Comparison of ENCODE assay signal across 8 cellular contexts in the genomic region with DNA sequence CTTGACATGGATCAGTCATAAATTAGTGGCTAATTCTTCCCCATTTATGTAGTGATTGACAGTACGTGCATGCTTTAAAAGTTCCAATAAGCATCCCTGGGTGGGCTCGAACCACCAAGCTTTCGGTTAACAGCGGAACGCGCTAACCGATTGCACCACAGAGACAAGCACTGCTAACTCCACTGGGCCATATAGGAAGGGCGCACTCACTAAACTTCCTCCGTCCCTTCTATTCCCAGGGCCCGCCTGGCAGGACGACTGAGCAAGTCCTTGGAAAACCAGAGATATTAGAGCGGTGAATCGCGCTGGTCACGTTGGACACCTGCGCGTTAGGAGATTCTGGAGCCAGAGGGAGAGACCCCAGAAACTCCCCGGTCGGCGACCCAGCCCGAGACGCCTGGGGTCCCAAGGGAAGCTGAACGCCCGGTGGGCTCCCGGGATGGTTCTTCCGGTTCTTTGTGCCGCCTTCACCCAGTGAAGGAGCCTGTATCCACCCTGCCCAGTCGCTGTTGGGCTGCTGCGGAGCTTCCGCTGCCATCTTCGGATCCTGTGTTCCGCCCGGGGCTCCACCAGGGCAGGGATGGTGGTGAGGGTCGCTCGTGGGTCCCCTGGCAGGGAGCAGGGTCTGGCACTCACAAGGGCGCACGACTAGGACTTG.
DNase-seq lines count a peak whose midpoint lies in the region; ATAC-seq and TF ChIP-seq lines count a peak whose summit lies in the region.
"Not testable (repeated sequence)": the region's sequence is repeated elsewhere in the genome, so short reads cannot be mapped to it uniquely, and the experiment has no call there.

No MANE protein-coding gene starts in this region.

- H3K4me1 Mint-ChIP-seq in T-helper 17 cell = not testable (repeated sequence)
- peaks cover 10% of the 10 kb centered on the region for H3K4me1 Mint-ChIP-seq in activated naive CD4-positive, alpha-beta T cell treated with anti-CD3 and anti-CD28 coated beads for 36 hours (ENCODE audit: low read depth)

- H2BK120ac ChIP-seq in mesendoderm (ENCODE audit: low read depth, low read length) = not testable (repeated sequence)

- H3K79me1 ChIP-seq in mesendoderm (ENCODE audit: low read length) = not testable (repeated sequence)

- H3K27me3 Mint-ChIP-seq in T-helper 17 cell; activated naive CD4-positive, alpha-beta T cell treated with anti-CD3 and anti-CD28 coated beads for 36 hours (ENCODE audit: low read depth): not testable (repeated sequence)

- H3K56ac ChIP-seq in mesendoderm (ENCODE audit: low read length) = peak overlapping the region; percentile 70

- not testable (repeated sequence) for H3K36me3 Mint-ChIP-seq in T-helper 17 cell (ENCODE audit: low read depth); activated naive CD4-positive, alpha-beta T cell treated with anti-CD3 and anti-CD28 coated beads for 36 hours (ENCODE audit: low read depth)

- CTCF ChIA-PET in activated naive CD4-positive, alpha-beta T cell treated with anti-CD3 and anti-CD28 coated beads for 36 hours (lab: Charles Lee) = not testable (repeated sequence)

- not testable (repeated sequence) for H3K4me1 ChIP-seq in mesendoderm (ENCODE audit: control insufficient read depth, low read depth, low read length); upper lobe of left lung

- peak overlapping the region; percentile 85 for H3K27ac Mint-ChIP-seq in T-helper 17 cell
- H3K27ac Mint-ChIP-seq in activated naive CD4-positive, alpha-beta T cell treated with anti-CD3 and anti-CD28 coated beads for 36 hours = peak overlapping the region; percentile 89

- H3K4me3 Mint-ChIP-seq in T-helper 17 cell = peak overlapping the region; percentile 92
- peak overlapping the region; percentile 87 for H3K4me3 Mint-ChIP-seq in activated naive CD4-positive, alpha-beta T cell treated with anti-CD3 and anti-CD28 coated beads for 36 hours

- not testable (repeated sequence) for H3K4ac ChIP-seq in mesendoderm (ENCODE audit: low read depth, low read length)

- DNase-seq in EH (ENCODE audit: low read depth) (peak; percentile 0), dorsolateral prefrontal cortex (peak in 1 of 10 donors; percentile 6), mesendoderm (peak; percentile 36), upper lobe of left lung (peak; percentile 36 to 50)
- not testable (repeated sequence) for DNase-seq in T-helper 17 cell; left ventricle myocardium superior; sciatic nerve (ENCODE audit: low spot score)
- DNase-seq in activated naive CD4-positive, alpha-beta T cell treated with anti-CD3 and anti-CD28 coated beads for 36 hours = peak; percentile 27

- not testable (repeated sequence) for H3K79me2 ChIP-seq in mesendoderm (ENCODE audit: control insufficient read depth, insufficient read depth, low read length)

- H3K27ac ChIP-seq in dorsolateral prefrontal cortex (peak overlapping the region in 8 of 59 donors; percentile 18 to 75 (median 36)), upper lobe of left lung (peak overlapping the region in 1 of 4 donors; percentile 67)
- H3K27ac ChIP-seq in mesendoderm (ENCODE audit: low read depth, low read length) = not testable (repeated sequence)

- peak overlapping the region; percentile 49 for H3K9ac ChIP-seq in mesendoderm (ENCODE audit: low read length)

- not testable (repeated sequence) for H3K23ac ChIP-seq in mesendoderm (ENCODE audit: low read length)

- H2AK5ac ChIP-seq in mesendoderm (ENCODE audit: low read length) = not testable (repeated sequence)

- intact Hi-C loops in activated naive CD4-positive, alpha-beta T cell treated with anti-CD3 and anti-CD28 coated beads for 36 hours (cut with micrococcal nuclease); dorsolateral prefrontal cortex (cut with DNase I); left ventricle myocardium superior (cut with micrococcal nuclease); sciatic nerve (cut with DNase I): not testable (repeated sequence)

- not testable (repeated sequence) for H3K36me3 ChIP-seq in mesendoderm (ENCODE audit: control insufficient read depth, insufficient read depth, low read length); upper lobe of left lung

- no CpG with 5 or more reads among the region's 37 CpGs for WGBS in mesendoderm (ENCODE audit: extremely low coverage, insufficient coverage, low lambda C conversion rate)
- 0 to 6% methylated on average over 1 to 24 of the region's 37 CpGs for WGBS in upper lobe of left lung, 2 donors

- not testable (repeated sequence) for TF ChIP-seq EP300 in upper lobe of left lung (IDR thresholded peaks at IDR 0.05)

- H2BK5ac ChIP-seq in mesendoderm (ENCODE audit: low read length) = not testable (repeated sequence)

- not testable (repeated sequence) for TF ChIP-seq CTCF in dorsolateral prefrontal cortex (IDR thresholded peaks at IDR 0.05 in 54 of 56, conservative IDR thresholded peaks at IDR 0.05 in 2 of 56; ENCODE audit: low read depth in 1 of 56, partially characterized antibody in 56 of 56); upper lobe of left lung (IDR thresholded peaks at IDR 0.05)

- H3K4me3 ChIP-seq in dorsolateral prefrontal cortex (peak overlapping the region; percentile 22 to 72 (median 51)), mesendoderm (ENCODE audit: low read length) (peak overlapping the region; percentile 29), upper lobe of left lung (peak overlapping the region in 3 of 4 donors; percentile 41 to 50 (median 46))

- not testable (repeated sequence) for H3K27me3 ChIP-seq in dorsolateral prefrontal cortex; mesendoderm (ENCODE audit: insufficient read depth, low read length, poor library complexity); upper lobe of left lung

- peak; percentile 72 for ATAC-seq in T-helper 17 cell
- peak; percentile 56 for ATAC-seq in left ventricle myocardium superior
- peak; percentile 55 for ATAC-seq in sciatic nerve
- peak in 1 of 2 donors; percentile 56 for ATAC-seq in upper lobe of left lung (ENCODE audit: low FRiP score in 2 of 2)

- not testable (repeated sequence) for H3K9me3 Mint-ChIP-seq in activated naive CD4-positive, alpha-beta T cell treated with anti-CD3 and anti-CD28 coated beads for 36 hours

- not testable (repeated sequence) for H2BK15ac ChIP-seq in mesendoderm (replicated peaks; ENCODE audit: low read depth)

- H3K18ac ChIP-seq in mesendoderm (ENCODE audit: low read length) = not testable (repeated sequence)

- not testable (repeated sequence) for TF ChIP-seq POLR2A in upper lobe of left lung (IDR thresholded peaks at IDR 0.05)

- not testable (repeated sequence) for H4K8ac ChIP-seq in mesendoderm (ENCODE audit: low read depth, low read length)

- not testable (repeated sequence) for H3K9me3 ChIP-seq in T-helper 17 cell (ENCODE audit: control insufficient read depth, low read length, poor library complexity, severe bottlenecking); upper lobe of left lung

- H3K4me2 ChIP-seq in mesendoderm (ENCODE audit: low read length) = not testable (repeated sequence)

- H4K5ac ChIP-seq in mesendoderm (ENCODE audit: low read length) = not testable (repeated sequence)
